ENCODE assay signal across 19 cellular contexts in genomic region chr6:13544454-13545186, GRCh38. TPM values are rescaled to one million over a fixed set of nuclear protein-coding genes. Genes with fewer than 3 reads are reported as not detected.
DNase-seq lines count a peak whose midpoint lies in the region; ATAC-seq lines count a peak whose summit lies in the region.
"Had no signal": no experiment of that assay in that cellular context is flagged by ENCODE, and none has a peak within 500 bp of the region (broad histone marks: within the 10 kb centered on the region; RNA-seq: fewer than 3 reads in every experiment).

No MANE protein-coding gene starts in this region.

- H3K36me3 ChIP-seq in HUES48 (ENCODE audit: control insufficient read depth, insufficient read depth, low read length), result no peaks in the 10 kb centered on the region

- DNase-seq in ecto neural progenitor cell (ENCODE audit: low spot score), result peak; percentile 14
- peak in 1 of 2 donors; percentile 28 for DNase-seq in left colon
- peak; percentile 16 for DNase-seq in renal cortical epithelial cell (ENCODE audit: low read depth)
- DNase-seq: Caco-2; CD4-positive, alpha-beta T cell; KG1; NCI-H1417; NCI-H187; NCI-H2107; NCI-H510A; NCI-H748 treated with DMSO at 0.1 percent for 48 hours; SIG-M5 had no signal

- H3K9me3 ChIP-seq in HUES48 (ENCODE audit: control insufficient read depth, insufficient read depth, low read length), result no peaks in the 10 kb centered on the region
- H3K9me3 ChIP-seq: A549, Caco-2 had no signal

- no peak overlapping the region for H3K9ac ChIP-seq in HUES48 (ENCODE audit: low read depth, low read length)

- ATAC-seq in left colon (peak; percentile 78), GM18520 (IDR thresholded peaks at IDR 0.05; ENCODE audit: unreplicated experiment) (no peak), HG03039 (IDR thresholded peaks at IDR 0.05; ENCODE audit: unreplicated experiment) (no peak), HG02623 (IDR thresholded peaks at IDR 0.05; ENCODE audit: unreplicated experiment) (no peak)
- ATAC-seq: A549, SK-N-SH treated with all-trans-retinoic acid at 6 μM for 48 hours had no signal

- H3K27ac ChIP-seq in HUES48 (ENCODE audit: low read depth, low read length), result peak overlapping the region; percentile 21
- H3K27ac ChIP-seq: A549, RWPE1 had no signal

- no peaks in the 10 kb centered on the region for H3K27me3 ChIP-seq in HUES48 (ENCODE audit: control insufficient read depth, insufficient read depth, low read length)

- intact Hi-C loops in left colon (cut with DNase I, micrococcal nuclease), result no loop called here

- no peak overlapping the region for H3K4me3 ChIP-seq in HUES48 (ENCODE audit: low read depth, low read length)
- H3K4me3 ChIP-seq: A549 had no signal

- peaks cover 27% of the 10 kb centered on the region for H3K4me1 ChIP-seq in HUES48 (ENCODE audit: control insufficient read depth, insufficient read depth, low read length)
- H3K4me1 ChIP-seq: A549 had no signal

RNA-seq across cellular contexts. Expression of gene SIRT5, which starts 29.8 kb away (rescaled TPM):
- total RNA-seq in left colon (10 to 100 TPM; 13.0 to 16.5 TPM), renal cortical epithelial cell (11.8 and 12.8 TPM in 2 replicates)

RNA-seq across cellular contexts. Expression of gene GFOD1, which starts 57.2 kb away (rescaled TPM):
- total RNA-seq in left colon (10 to 100 TPM in 1 of 2 donors, 1 to 10 TPM in 1; 9.2 to 15.9 TPM), renal cortical epithelial cell (5.0 and 5.2 TPM in 2 replicates)
